2 cellular contexts compared by ENCODE assay signal in genomic region chr6:16925461-16925860, GRCh38.
TF ChIP-seq lines count a peak whose summit lies in the region.

No MANE protein-coding gene starts in this region.

TF ChIP-seq in IMR-90, 13 proteins besides CTCF, POLR2A, EP300 and RAD21:
- TF ChIP-seq BHLHE40 (IDR thresholded peaks at IDR 0.05; ENCODE audit: low read depth, low read length) (no peak), CEBPB (IDR thresholded peaks at IDR 0.05; ENCODE audit: low read depth, low read length) (0 out of 2 replicates have a peak, but pooled peaks have one; percentile 25)

TF ChIP-seq in SK-N-SH, 30 proteins besides CTCF, POLR2A, EP300 and RAD21:
- TF ChIP-seq NRF1 (IDR thresholded peaks at IDR 0.05; ENCODE audit: low read depth, low read length) (no peak), GATA2 (CRISPR knock-in tag; IDR thresholded peaks at IDR 0.05) (no peak), MAX (IDR thresholded peaks at IDR 0.05; ENCODE audit: low read depth) (no peak)
TF ChIP-seq in SK-N-SH: peak in this region for 0.
